ENCODE assay signal across 1 cellular context in the genomic region with DNA sequence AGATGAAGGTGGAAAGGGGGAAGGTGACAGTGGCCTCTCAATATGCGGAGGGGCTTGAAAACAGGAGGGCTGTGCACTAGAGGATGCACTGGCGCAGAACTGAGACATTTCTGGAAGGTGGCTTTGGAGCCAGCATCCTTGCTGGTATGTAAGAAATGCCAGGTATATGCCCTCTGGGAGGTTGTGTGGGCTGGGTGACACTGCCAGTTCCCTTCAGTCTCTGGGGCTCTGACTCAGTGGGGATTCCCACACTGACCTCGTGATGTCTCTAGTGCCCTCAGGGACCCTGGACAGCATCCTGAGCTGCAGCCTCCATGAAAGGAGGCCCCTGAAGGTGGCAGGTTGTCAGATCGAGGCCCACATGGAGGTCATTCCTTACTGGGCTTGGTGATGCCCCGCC.
TF ChIP-seq lines count a peak whose summit lies in the region.

No MANE protein-coding gene starts in this region.

TF ChIP-seq in HepG2, 621 proteins besides CTCF, POLR2A, EP300 and RAD21 (continued from another document):
- TF ChIP-seq, protein P1, sequence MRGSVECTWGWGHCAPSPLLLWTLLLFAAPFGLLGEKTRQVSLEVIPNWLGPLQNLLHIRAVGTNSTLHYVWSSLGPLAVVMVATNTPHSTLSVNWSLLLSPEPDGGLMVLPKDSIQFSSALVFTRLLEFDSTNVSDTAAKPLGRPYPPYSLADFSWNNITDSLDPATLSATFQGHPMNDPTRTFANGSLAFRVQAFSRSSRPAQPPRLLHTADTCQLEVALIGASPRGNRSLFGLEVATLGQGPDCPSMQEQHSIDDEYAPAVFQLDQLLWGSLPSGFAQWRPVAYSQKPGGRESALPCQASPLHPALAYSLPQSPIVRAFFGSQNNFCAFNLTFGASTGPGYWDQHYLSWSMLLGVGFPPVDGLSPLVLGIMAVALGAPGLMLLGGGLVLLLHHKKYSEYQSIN (CRISPR knock-in tag; IDR thresholded peaks at IDR 0.05; ENCODE audit: borderline replicate concordance) = no peak
- TF ChIP-seq NPAS2 (CRISPR knock-in tag; IDR thresholded peaks at IDR 0.05; ENCODE audit: borderline replicate concordance) = no peak
- TF ChIP-seq, protein P2, sequence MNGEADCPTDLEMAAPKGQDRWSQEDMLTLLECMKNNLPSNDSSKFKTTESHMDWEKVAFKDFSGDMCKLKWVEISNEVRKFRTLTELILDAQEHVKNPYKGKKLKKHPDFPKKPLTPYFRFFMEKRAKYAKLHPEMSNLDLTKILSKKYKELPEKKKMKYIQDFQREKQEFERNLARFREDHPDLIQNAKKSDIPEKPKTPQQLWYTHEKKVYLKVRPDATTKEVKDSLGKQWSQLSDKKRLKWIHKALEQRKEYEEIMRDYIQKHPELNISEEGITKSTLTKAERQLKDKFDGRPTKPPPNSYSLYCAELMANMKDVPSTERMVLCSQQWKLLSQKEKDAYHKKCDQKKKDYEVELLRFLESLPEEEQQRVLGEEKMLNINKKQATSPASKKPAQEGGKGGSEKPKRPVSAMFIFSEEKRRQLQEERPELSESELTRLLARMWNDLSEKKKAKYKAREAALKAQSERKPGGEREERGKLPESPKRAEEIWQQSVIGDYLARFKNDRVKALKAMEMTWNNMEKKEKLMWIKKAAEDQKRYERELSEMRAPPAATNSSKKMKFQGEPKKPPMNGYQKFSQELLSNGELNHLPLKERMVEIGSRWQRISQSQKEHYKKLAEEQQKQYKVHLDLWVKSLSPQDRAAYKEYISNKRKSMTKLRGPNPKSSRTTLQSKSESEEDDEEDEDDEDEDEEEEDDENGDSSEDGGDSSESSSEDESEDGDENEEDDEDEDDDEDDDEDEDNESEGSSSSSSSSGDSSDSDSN (CRISPR knock-in tag; IDR thresholded peaks at IDR 0.05) = no peak
- TF ChIP-seq U2AF1 (optimal IDR thresholded peaks at IDR 0.05; ENCODE audit: low read depth, low read length) = no peak
- no peak for TF ChIP-seq KLF15 (CRISPR knock-in tag; IDR thresholded peaks at IDR 0.05; ENCODE audit: borderline replicate concordance)
- TF ChIP-seq GFI1 (CRISPR knock-in tag; IDR thresholded peaks at IDR 0.05; ENCODE audit: borderline replicate concordance) = no peak
- no peak for TF ChIP-seq ZNF326 (CRISPR knock-in tag; IDR thresholded peaks at IDR 0.05; ENCODE audit: borderline replicate concordance)
- TF ChIP-seq ZNF788 (CRISPR knock-in tag; IDR thresholded peaks at IDR 0.05; ENCODE audit: borderline replicate concordance) = no peak
- TF ChIP-seq, protein P3, sequence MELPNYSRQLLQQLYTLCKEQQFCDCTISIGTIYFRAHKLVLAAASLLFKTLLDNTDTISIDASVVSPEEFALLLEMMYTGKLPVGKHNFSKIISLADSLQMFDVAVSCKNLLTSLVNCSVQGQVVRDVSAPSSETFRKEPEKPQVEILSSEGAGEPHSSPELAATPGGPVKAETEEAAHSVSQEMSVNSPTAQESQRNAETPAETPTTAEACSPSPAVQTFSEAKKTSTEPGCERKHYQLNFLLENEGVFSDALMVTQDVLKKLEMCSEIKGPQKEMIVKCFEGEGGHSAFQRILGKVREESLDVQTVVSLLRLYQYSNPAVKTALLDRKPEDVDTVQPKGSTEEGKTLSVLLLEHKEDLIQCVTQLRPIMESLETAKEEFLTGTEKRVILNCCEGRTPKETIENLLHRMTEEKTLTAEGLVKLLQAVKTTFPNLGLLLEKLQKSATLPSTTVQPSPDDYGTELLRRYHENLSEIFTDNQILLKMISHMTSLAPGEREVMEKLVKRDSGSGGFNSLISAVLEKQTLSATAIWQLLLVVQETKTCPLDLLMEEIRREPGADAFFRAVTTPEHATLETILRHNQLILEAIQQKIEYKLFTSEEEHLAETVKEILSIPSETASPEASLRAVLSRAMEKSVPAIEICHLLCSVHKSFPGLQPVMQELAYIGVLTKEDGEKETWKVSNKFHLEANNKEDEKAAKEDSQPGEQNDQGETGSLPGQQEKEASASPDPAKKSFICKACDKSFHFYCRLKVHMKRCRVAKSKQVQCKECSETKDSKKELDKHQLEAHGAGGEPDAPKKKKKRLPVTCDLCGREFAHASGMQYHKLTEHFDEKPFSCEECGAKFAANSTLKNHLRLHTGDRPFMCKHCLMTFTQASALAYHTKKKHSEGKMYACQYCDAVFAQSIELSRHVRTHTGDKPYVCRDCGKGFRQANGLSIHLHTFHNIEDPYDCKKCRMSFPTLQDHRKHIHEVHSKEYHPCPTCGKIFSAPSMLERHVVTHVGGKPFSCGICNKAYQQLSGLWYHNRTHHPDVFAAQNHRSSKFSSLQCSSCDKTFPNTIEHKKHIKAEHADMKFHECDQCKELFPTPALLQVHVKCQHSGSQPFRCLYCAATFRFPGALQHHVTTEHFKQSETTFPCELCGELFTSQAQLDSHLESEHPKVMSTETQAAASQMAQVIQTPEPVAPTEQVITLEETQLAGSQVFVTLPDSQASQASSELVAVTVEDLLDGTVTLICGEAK (IDR thresholded peaks at IDR 0.05) = no peak
- TF ChIP-seq, protein P3 (CRISPR knock-in tag; IDR thresholded peaks at IDR 0.05) = no peak
- no peak for TF ChIP-seq ZNF501 (CRISPR knock-in tag; IDR thresholded peaks at IDR 0.05)
